ENCODE assay signal across 30 cellular contexts in the genomic region with DNA sequence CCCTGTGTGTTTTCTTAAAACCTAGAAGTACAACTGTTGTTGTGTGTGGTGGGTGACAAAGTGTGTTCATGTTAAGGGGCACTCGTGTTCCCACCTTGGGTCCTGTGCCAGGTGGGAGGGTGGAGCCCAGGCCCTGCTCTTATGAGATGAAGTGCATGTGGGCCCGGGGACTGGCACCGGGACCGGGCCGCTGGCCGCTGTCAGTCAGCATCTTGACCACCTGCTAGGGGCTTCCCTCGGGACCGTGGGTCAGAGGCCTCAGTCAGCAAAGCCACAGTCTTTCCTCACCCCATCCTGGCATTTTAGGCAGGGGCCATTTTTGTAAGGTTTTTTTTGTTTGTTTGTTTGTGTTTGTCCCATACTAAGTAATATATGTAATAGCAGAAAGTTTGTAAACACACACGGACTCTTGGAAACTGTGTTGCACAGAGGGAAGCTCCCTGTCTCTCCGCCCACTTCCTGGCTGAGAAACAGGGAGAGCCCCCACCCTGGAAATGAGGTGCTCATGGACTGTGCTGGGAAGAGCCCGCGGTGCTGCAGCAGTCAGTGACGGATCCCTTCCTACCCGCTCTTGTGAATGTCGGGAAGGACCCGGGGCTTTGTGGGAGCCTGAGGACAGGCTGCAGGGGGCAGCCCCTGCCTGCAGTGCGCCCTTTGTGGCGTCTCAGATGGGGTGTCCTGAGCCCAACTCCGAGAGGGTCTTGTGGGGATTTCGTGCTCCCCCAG. TPM values are rescaled to one million over a fixed set of nuclear protein-coding genes. Genes with fewer than 3 reads are reported as not detected.
DNase-seq lines count a peak whose midpoint lies in the region; ATAC-seq and TF ChIP-seq lines count a peak whose summit lies in the region.
"Had no signal": no experiment of that assay in that cellular context is flagged by ENCODE, and none has a peak within 500 bp of the region (broad histone marks: within the 10 kb centered on the region; RNA-seq: fewer than 3 reads in every experiment).

No MANE protein-coding gene starts in this region.

- TF ChIP-seq POLR2A in right lobe of liver (IDR thresholded peaks at IDR 0.05) = no peak
- TF ChIP-seq POLR2A in upper lobe of left lung (IDR thresholded peaks at IDR 0.05) = no peak

- ATAC-seq in Right ventricle myocardium inferior (peak; percentile 14), right lobe of liver (peak; percentile 8 to 49 (median 21)), upper lobe of left lung (ENCODE audit: low FRiP score in 2 of 2) (peak; percentile 12 to 34), HG02884 (IDR thresholded peaks at IDR 0.05; ENCODE audit: unreplicated experiment) (no peak)
- ATAC-seq: left lobe of liver; naive thymus-derived CD4-positive, alpha-beta T cell; stimulated activated naive CD8-positive, alpha-beta T cell treated with anti-CD3 and anti-CD28 coated beads, Interleukin-15, Interleukin-2, amounts not matched to agents 100 U/mL and 50 U/mL, for 24 hours had no signal

- peaks cover 2% of the 10 kb centered on the region for H3K36me3 ChIP-seq in right atrium auricular region
- H3K36me3 ChIP-seq in right lobe of liver = no peaks in the 10 kb centered on the region
- peaks cover 0 to 6% (median under 1%) of the 10 kb centered on the region in 4 donors for H3K36me3 ChIP-seq in upper lobe of left lung
- H3K36me3 ChIP-seq: MG63 had no signal

- WGBS in right lobe of liver (ENCODE audit: insufficient coverage, low coverage, low lambda C conversion rate, missing lambda C conversion rate) = 40% methylated on average over 1 of the region's 20 CpGs
- WGBS in upper lobe of left lung, 2 donors = 38 to 75% methylated on average over 3 to 20 of the region's 20 CpGs

- TF ChIP-seq EP300 in upper lobe of left lung (IDR thresholded peaks at IDR 0.05) = peak in 3 of 4 donors; percentile 42 to 90 (median 71)

- intact Hi-C loops in Right ventricle myocardium inferior (cut with DNase I) (no loop called here), dorsolateral prefrontal cortex (cut with DNase I) (no loop called here), right lobe of liver (cut with DNase I) (no loop called here)

- H3K9me3 ChIP-seq in right atrium auricular region (no peaks in the 10 kb centered on the region), right lobe of liver (no peaks in the 10 kb centered on the region), upper lobe of left lung (no peaks in the 10 kb centered on the region)
- H3K9me3 ChIP-seq: MG63, testis had no signal

- H3K27me3 ChIP-seq in right atrium auricular region (no peaks in the 10 kb centered on the region), dorsolateral prefrontal cortex (no peaks in the 10 kb centered on the region), right lobe of liver (no peaks in the 10 kb centered on the region), upper lobe of left lung (no peaks in the 10 kb centered on the region)
- H3K27me3 ChIP-seq: MG63, testis had no signal

- H3K27ac ChIP-seq in right atrium auricular region = no peak overlapping the region
- peak overlapping the region in 36 of 59 donors; percentile 0 to 77 (median 63) for H3K27ac ChIP-seq in dorsolateral prefrontal cortex
- H3K27ac ChIP-seq in right lobe of liver = no peak overlapping the region
- H3K27ac ChIP-seq in upper lobe of left lung = peak overlapping the region in 3 of 4 donors; percentile 18 to 78 (median 48)
- H3K27ac ChIP-seq: testis, VCaP had no signal

- TF ChIP-seq CTCF in right atrium auricular region (IDR thresholded peaks at IDR 0.05) = no peak
- TF ChIP-seq CTCF in dorsolateral prefrontal cortex (IDR thresholded peaks at IDR 0.05 in 54 of 56, conservative IDR thresholded peaks at IDR 0.05 in 2 of 56; ENCODE audit: low read depth in 1 of 56, partially characterized antibody in 56 of 56) = no peak
- TF ChIP-seq CTCF in right lobe of liver (IDR thresholded peaks at IDR 0.05) = no peak
- TF ChIP-seq CTCF in upper lobe of left lung (IDR thresholded peaks at IDR 0.05) = no peak

- peaks cover 0 to 23% of the 10 kb centered on the region in 2 donors for H3K4me1 ChIP-seq in right atrium auricular region
- H3K4me1 ChIP-seq in right lobe of liver = no peaks in the 10 kb centered on the region
- H3K4me1 ChIP-seq in upper lobe of left lung = peaks cover 4 to 43% (median 21%) of the 10 kb centered on the region in 4 donors
- H3K4me1 ChIP-seq: testis had no signal

- H3K4me3 ChIP-seq in right atrium auricular region (no peak overlapping the region), dorsolateral prefrontal cortex (peak overlapping the region in 5 of 59 donors; percentile 0 to 17 (median 7)), right lobe of liver (no peak overlapping the region), upper lobe of left lung (no peak overlapping the region)
- H3K4me3 ChIP-seq: MG63, testis had no signal

- DNase-seq in Right ventricle myocardium inferior (ENCODE audit: missing footprints) = peak; percentile 55
- no peak for DNase-seq in right atrium auricular region (ENCODE audit: low spot score)
- DNase-seq in dorsolateral prefrontal cortex = no peak
- no peak for DNase-seq in right lobe of liver
- peak in 1 of 2 donors; percentile 48 for DNase-seq in upper lobe of left lung
- no peak for DNase-seq in NCI-H128 (lab: John Stamatoyannopoulos, UW; ENCODE audit: unreplicated experiment)
- DNase-seq in HK-2 (ENCODE audit: unreplicated experiment) = no peak
- DNase-seq: 8988T; activated CD4-positive, alpha-beta T cell treated with anti-CD3 and anti-CD28 coated beads for 4 hours; activated naive CD4-positive, alpha-beta T cell treated with anti-CD3 and anti-CD28 coated beads, Interleukin-2, amount 50 U/mL, for 16 hours; CD4-positive, CD25-positive, alpha-beta regulatory T cell; DND-41; effector CD8-positive, alpha-beta T cell; GF-D8; KBM-7; MG63; naive thymus-derived CD4-positive, alpha-beta T cell; NCI-H1417; NCI-H2081; NCI-H2227 treated with DMSO at 0.1 percent for 48 hours; NCI-H69; SIG-M5; stimulated activated CD4-positive, alpha-beta T cell treated with anti-CD3 and anti-CD28 coated beads, Interleukin-2, amount 100 ng/mL, for 24 hours; stimulated activated naive CD8-positive, alpha-beta T cell treated with anti-CD3 and anti-CD28 coated beads, Interleukin-15, Interleukin-2, amounts not matched to agents 100 U/mL and 50 U/mL, for 24 hours; SW 1271; T1000; testis had no signal

RNA-seq across cellular contexts. Expression of a gene that starts 13.4 kb away (rescaled TPM):
- total RNA-seq in Right ventricle myocardium inferior (57.4 TPM), right atrium auricular region (10 to 100 TPM; 29.8 to 42.1 TPM), dorsolateral prefrontal cortex (100 to 1,000 TPM; 309 to 533 (median 426) TPM), right lobe of liver (10 to 100 TPM; 36.3 to 44.3 (median 39.5) TPM), upper lobe of left lung (100 to 1,000 TPM; 122 to 350 (median 182) TPM)

RNA-seq across cellular contexts. Expression of a gene that starts 16.4 kb away (rescaled TPM):
- 35.5 TPM for total RNA-seq in Right ventricle myocardium inferior
- total RNA-seq in right atrium auricular region = 10 to 100 TPM; 28.0 to 53.6 TPM
- 10 to 100 TPM; 17.3 to 45.4 (median 25.2) TPM for total RNA-seq in dorsolateral prefrontal cortex
- 10 to 100 TPM; 27.7 to 63.1 (median 41.8) TPM for total RNA-seq in right lobe of liver
- 10 to 100 TPM; 35.3 to 72.9 (median 51.6) TPM for total RNA-seq in upper lobe of left lung

RNA-seq across cellular contexts. Expression of a gene that starts 19.0 kb away (rescaled TPM):
- total RNA-seq in Right ventricle myocardium inferior (79.2 TPM), right atrium auricular region (10 to 100 TPM; 85.9 to 96.4 TPM), dorsolateral prefrontal cortex (100 to 1,000 TPM in 1 of 120 experiments, 10 to 100 TPM in 119; 53.2 to 105 (median 70.3) TPM), right lobe of liver (10 to 100 TPM; 33.4 to 48.8 (median 43.9) TPM), upper lobe of left lung (100 to 1,000 TPM in 1 of 6 donors, 10 to 100 TPM in 5; 54.3 to 136 (median 78.0) TPM)

RNA-seq across cellular contexts. Expression of a gene that starts 40.3 kb away (rescaled TPM):
- total RNA-seq in Right ventricle myocardium inferior (61.2 TPM), right atrium auricular region (100 to 1,000 TPM in 1 of 2 donors, 10 to 100 TPM in 1; 55.3 to 114 TPM), dorsolateral prefrontal cortex (100 to 1,000 TPM in 1 of 120 experiments, 10 to 100 TPM in 119; 15.3 to 100 (median 42.1) TPM), right lobe of liver (100 to 1,000 TPM in 4 of 6 experiments, 10 to 100 TPM in 2; 74.0 to 140 (median 106) TPM), upper lobe of left lung (100 to 1,000 TPM in 5 of 6 donors, 10 to 100 TPM in 1; 88.4 to 312 (median 188) TPM)

RNA-seq across cellular contexts. Expression of a gene that starts 42.0 kb away (rescaled TPM):
- total RNA-seq in Right ventricle myocardium inferior = 6.7 TPM
- 1 to 10 TPM; 4.4 to 4.9 TPM for total RNA-seq in right atrium auricular region
- total RNA-seq in dorsolateral prefrontal cortex = 10 to 100 TPM; 24.9 to 86.2 (median 58.7) TPM
- 1 to 10 TPM; 5.0 to 9.6 (median 6.1) TPM for total RNA-seq in right lobe of liver
- 10 to 100 TPM in 3 of 6 donors, 1 to 10 TPM in 3; 2.1 to 14.4 (median 10.1) TPM for total RNA-seq in upper lobe of left lung

Comparison
In these comparisons a context has a peak if more than half of its experiments do, and no peak if none do; other contexts are left out.
1. H3K27ac ChIP-seq: peak in dorsolateral prefrontal cortex (36 of 59) and upper lobe of left lung (3 of 4); none in right atrium auricular region (0 of 2) and right lobe of liver (0 of 3).